ENCODE assay signal across 10 cellular contexts in the genomic region with DNA sequence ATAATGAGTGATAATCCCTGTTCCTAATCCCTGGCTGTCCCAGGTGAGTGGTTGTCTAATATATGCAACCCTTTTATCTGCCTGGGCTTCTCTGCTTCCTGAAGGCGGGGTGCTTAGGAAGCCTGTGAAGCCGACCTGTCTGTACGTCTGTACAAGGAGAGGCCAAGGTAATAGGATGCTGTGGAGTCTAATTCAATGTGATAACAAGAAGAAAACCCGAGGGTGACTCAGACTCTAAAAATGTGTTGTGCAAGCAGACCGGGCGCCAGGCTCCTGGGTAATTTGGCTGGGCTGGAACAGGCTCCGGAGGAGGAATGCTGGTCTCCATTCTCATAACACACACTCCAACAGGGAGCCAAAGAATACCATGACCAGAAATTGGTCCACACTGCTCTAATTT. TPM values are rescaled to one million over a fixed set of nuclear protein-coding genes. Genes with fewer than 3 reads are reported as not detected.
A peak's percentile ranks its signal among the peaks of the same experiment; 100 is the strongest.
DNase-seq lines count a peak whose midpoint lies in the region; ATAC-seq, FAIRE-seq and TF ChIP-seq lines count a peak whose summit lies in the region.
"Had no signal": no experiment of that assay in that cellular context is flagged by ENCODE, and none has a peak within 500 bp of the region (broad histone marks: within the 10 kb centered on the region; RNA-seq: fewer than 3 reads in every experiment).

No MANE protein-coding gene starts in this region.

- FAIRE-seq in pancreas (lab: Jason Lieb, UNC), result no peak

- 53 to 65% methylated on average over 7 of the region's 7 CpGs for WGBS in pancreas, 2 donors

- no TSS peak for BruUV-seq in PC-9 (replicated peaks; lab: Mats Ljungman, UMichigan)

- H4K20me1 ChIP-seq in PC-9 (ENCODE audit: insufficient read depth), result no peaks in the 10 kb centered on the region

- TF ChIP-seq CTCF in PC-9 (conservative IDR thresholded peaks at IDR 0.05) (no peak), pancreas (IDR thresholded peaks at IDR 0.05) (no peak)

- no peak overlapping the region for H2AFZ ChIP-seq in PC-9

- H3F3A ChIP-seq in PC-9 (ENCODE audit: insufficient read depth, low read depth), result peaks cover 34% of the 10 kb centered on the region

- H3K4me3 ChIP-seq in PC-9, result no peak overlapping the region; the same call in 1 of the 2 replicates
- H3K4me3 ChIP-seq in pancreas, result no peak overlapping the region
- H3K4me3 ChIP-seq: SK-N-MC had no signal

- no peaks in the 10 kb centered on the region for H3K9me3 ChIP-seq in PC-9 (ENCODE audit: insufficient read depth, low read depth)
- H3K9me3 ChIP-seq in pancreas, result no peaks in the 10 kb centered on the region

- intact Hi-C loops in PC-9 (cut with micrococcal nuclease; ENCODE audit: unreplicated experiment) (loop anchor here (5.0 to 10.0 kb wide), 5 partner anchors 108 to 418 kb away; a partner anchor contains a TSS), pancreas (cut with DNase I) (no loop called here)

- H3K27me3 ChIP-seq in PC-9 (ENCODE audit: insufficient read depth, low read depth), result no peaks in the 10 kb centered on the region
- no peaks in the 10 kb centered on the region for H3K27me3 ChIP-seq in pancreas

- peak overlapping the region; percentile 66 for H3K4me2 ChIP-seq in PC-9

- POLR2A ChIA-PET in PC-9 (lab: Charles Lee; ENCODE audit: unreplicated experiment), result no interaction called here

- peak; percentile 80 for DNase-seq in Daoy (ENCODE audit: low read depth)
- peak; percentile 84 to 88 for DNase-seq in PC-9
- DNase-seq in fibroblast of peridontal ligament (ENCODE audit: extremely low read depth), result peak; percentile 93
- DNase-seq in pancreas, result peak in 5 of 6 donors; percentile 18 to 69 (median 50)
- DNase-seq in Ammon's horn (ENCODE audit: low spot score), result no peak
- no peak for DNase-seq in NAMALWA (ENCODE audit: low spot score)
- DNase-seq: activated naive CD8-positive, alpha-beta T cell treated with anti-CD3 and anti-CD28 coated beads, Interleukin-2, amount 50 U/mL, for 24 hours had no signal

- CTCF ChIA-PET in PC-9 (lab: Charles Lee), result interaction anchor here (0.6 kb wide), 2 partner anchors 20 to 435 kb away, joined by 4 to 14 read pairs; no protein-coding TSS in a partner anchor

- H3K36me3 ChIP-seq in PC-9 (ENCODE audit: low read depth), result no peaks in the 10 kb centered on the region
- no peaks in the 10 kb centered on the region for H3K36me3 ChIP-seq in pancreas

- peaks cover 42% of the 10 kb centered on the region for H3K4me1 ChIP-seq in PC-9 (replicated peaks; ENCODE audit: insufficient read depth)
- peaks cover 0 to 7% (median 0%) of the 10 kb centered on the region in 3 donors for H3K4me1 ChIP-seq in pancreas

- ATAC-seq in pancreas (peak; percentile 23 to 52 (median 46)), GM21723 (IDR thresholded peaks at IDR 0.05; ENCODE audit: unreplicated experiment) (no peak), GM21447 (IDR thresholded peaks at IDR 0.05; ENCODE audit: unreplicated experiment) (no peak)
- ATAC-seq: activated naive CD8-positive, alpha-beta T cell treated with anti-CD3 and anti-CD28 coated beads, Interleukin-2, amount 50 U/mL, for 24 hours had no signal

- H3K79me2 ChIP-seq in PC-9 (ENCODE audit: low read depth), result no peaks in the 10 kb centered on the region

- no peaks in the 10 kb centered on the region for H3K9me2 ChIP-seq in PC-9 (ENCODE audit: insufficient read depth)

- H3K27ac ChIP-seq in PC-9 (peak overlapping the region; percentile 89), pancreas (peak overlapping the region in 1 of 4 donors; percentile 31)
- H3K27ac ChIP-seq: SK-N-MC had no signal

RNA-seq across cellular contexts. Expression of a gene that starts 43.6 kb away (rescaled TPM):
- total RNA-seq in Daoy (2014; rRNA removed; shearing (Covaris generic)), result 2.3 and 3.5 TPM in 2 replicates
- total RNA-seq in PC-9 (2021), result 5.6 and 6.8 TPM in 2 replicates
- 1 to 10 TPM; 1.8 to 4.1 (median 3.0) TPM for total RNA-seq in pancreas
- polyA plus RNA-seq in pancreas, result 1 to 10 TPM; 1.6 to 2.9 TPM

RNA-seq across cellular contexts. Expression of a gene that starts 44.0 kb away (rescaled TPM):
- 0.33 TPM in 1 of 2 replicates, not detected in the other for total RNA-seq in Daoy (2014; rRNA removed; shearing (Covaris generic))
- 0.50 and 1.0 TPM in 2 replicates for total RNA-seq in PC-9 (2021)
- total RNA-seq in pancreas, result under 1 TPM in 1 of 6 donors, not detected in 5; 0.40 TPM
- polyA plus RNA-seq in pancreas, result under 1 TPM in 1 of 2 donors, not detected in 1; 0.47 TPM

Comparison
In these comparisons a context has a peak if more than half of its experiments do, and no peak if none do; other contexts are left out.
1. DNase-seq: peak in Daoy (single experiment), PC-9 (2 of 2), fibroblast of peridontal ligament (single experiment) and pancreas (5 of 6); none in Ammon's horn (single experiment) and NAMALWA (single experiment).
2. ATAC-seq: peak in pancreas (4 of 4); none in GM21723 (single experiment) and GM21447 (single experiment).